8 cellular contexts compared by ENCODE assay signal in the genomic region with DNA sequence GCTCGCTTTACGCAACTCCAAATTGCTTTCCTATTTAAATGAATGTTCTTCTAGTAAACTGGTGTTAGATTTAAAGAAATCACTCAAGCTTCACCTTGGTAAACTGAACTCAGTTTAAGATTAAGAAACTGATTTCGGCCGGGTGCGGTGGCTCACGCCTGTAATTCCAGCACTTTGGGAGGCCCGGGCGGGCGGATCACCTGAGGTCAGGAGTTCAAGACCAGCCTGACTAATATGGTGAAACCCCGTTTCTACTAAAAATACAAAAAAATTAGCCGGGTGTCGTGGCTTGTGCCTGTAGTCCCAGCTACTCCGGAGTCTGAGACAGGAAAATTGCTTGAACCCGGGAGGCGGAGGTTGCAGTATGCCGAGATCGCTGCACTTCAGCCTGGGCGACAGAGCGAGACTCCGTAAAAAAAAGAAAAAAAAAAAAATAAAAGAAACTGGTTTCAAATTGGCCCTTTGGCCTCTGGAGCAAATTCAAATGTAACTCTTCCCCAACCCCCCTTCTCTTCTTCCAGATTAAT. TPM values are rescaled to one million over a fixed set of nuclear protein-coding genes. Genes with fewer than 3 reads are reported as not detected.
DNase-seq lines count a peak whose midpoint lies in the region; ATAC-seq and TF ChIP-seq lines count a peak whose summit lies in the region.

No MANE protein-coding gene starts in this region.

- H3K36me3 Mint-ChIP-seq in IgD-negative memory B cell, result peaks cover 5% of the 10 kb centered on the region
- H3K36me3 Mint-ChIP-seq in naive thymus-derived CD4-positive, alpha-beta T cell, result peaks cover 8 to 40% (median 33%) of the 10 kb centered on the region in 5 donors

- no peak for DNase-seq in AG10803 (ENCODE audit: low read depth)
- no peak for DNase-seq in coronary artery (ENCODE audit: low spot score)
- DNase-seq in naive thymus-derived CD4-positive, alpha-beta T cell, result peak in 1 of 9 donors; percentile 4
- no peak for DNase-seq in NCI-H2196 (lab: John Stamatoyannopoulos, UW; ENCODE audit: unreplicated experiment)

- peaks cover 0 to 12% (median 0%) of the 10 kb centered on the region in 3 experiments for H3K9me3 ChIP-seq in naive thymus-derived CD4-positive, alpha-beta T cell (ENCODE audit: control insufficient read depth in 2 of 3, low read length in 3 of 3)

- H3K4me3 ChIP-seq in AG10803 (ENCODE audit: low read length) (peak overlapping the region; percentile 87), coronary artery (peak overlapping the region; percentile 99)
- no peak overlapping the region for H3K4me3 ChIP-seq in naive thymus-derived CD4-positive, alpha-beta T cell (ENCODE audit: low read length)

- TF ChIP-seq CTCF in AG10803 (conservative IDR thresholded peaks at IDR 0.05; ENCODE audit: low read length) (no peak), coronary artery (IDR thresholded peaks at IDR 0.05) (no peak)

- H3K4me1 Mint-ChIP-seq in IgD-negative memory B cell, result peaks cover 39 to 63% (median 59%) of the 10 kb centered on the region in 3 donors
- H3K4me1 Mint-ChIP-seq in naive thymus-derived CD4-positive, alpha-beta T cell, result peaks cover 28 to 70% (median 57%) of the 10 kb centered on the region in 7 donors

- POLR2A ChIA-PET in naive thymus-derived CD4-positive, alpha-beta T cell (lab: Charles Lee), result interaction anchor here (0.6 to 3.8 kb wide), 6 partner anchors 10 to 957 kb away, joined by 3 to 18 read pairs (median 3); partner anchors contain the start of genes PHC3 and PRKCI

- peak overlapping the region; percentile 82 to 98 (median 93) for H3K4me3 Mint-ChIP-seq in IgD-negative memory B cell
- peak overlapping the region; percentile 80 to 95 (median 90) for H3K4me3 Mint-ChIP-seq in naive thymus-derived CD4-positive, alpha-beta T cell

- H3K27me3 Mint-ChIP-seq in IgD-negative memory B cell, result peaks cover 2% of the 10 kb centered on the region
- peaks cover 0 to 17% (median 0%) of the 10 kb centered on the region in 5 donors for H3K27me3 Mint-ChIP-seq in naive thymus-derived CD4-positive, alpha-beta T cell

- CTCF ChIA-PET in naive thymus-derived CD4-positive, alpha-beta T cell (lab: Charles Lee), result no interaction called here

- H3K9me3 Mint-ChIP-seq in IgD-negative memory B cell, result no peaks in the 10 kb centered on the region
- H3K9me3 Mint-ChIP-seq in naive thymus-derived CD4-positive, alpha-beta T cell, result peaks cover 0 to 35% (median 9%) of the 10 kb centered on the region in 11 donors

- H3K36me3 ChIP-seq in naive thymus-derived CD4-positive, alpha-beta T cell (ENCODE audit: control insufficient read depth in 2 of 3, insufficient read depth in 3 of 3, low read length in 3 of 3), result peaks cover 0 to 14% (median 0%) of the 10 kb centered on the region in 3 experiments

- H3K27ac Mint-ChIP-seq in IgD-negative memory B cell, result peak overlapping the region; percentile 89 to 98 (median 95)
- H3K27ac Mint-ChIP-seq in naive thymus-derived CD4-positive, alpha-beta T cell, result peak overlapping the region in 8 of 9 donors; percentile 91 to 99 (median 95)

- H3K4me1 ChIP-seq in naive thymus-derived CD4-positive, alpha-beta T cell (ENCODE audit: control insufficient read depth in 2 of 2, insufficient read depth in 2 of 2, low read length in 2 of 2), result peaks cover 7 to 13% of the 10 kb centered on the region in 2 donors

- intact Hi-C loops in naive thymus-derived CD4-positive, alpha-beta T cell (cut with micrococcal nuclease), result loop anchor here (5.0 to 10.0 kb wide), 6 partner anchors 47 to 1748 kb away; partner anchors contain the start of genes FNDC3B (in 2 of the 2), GPR160 (in 1 of the 2), LRRC34 (in 1 of the 2) and LRRIQ4 (in 1 of the 2)

- ATAC-seq in naive thymus-derived CD4-positive, alpha-beta T cell, result no peak
- ATAC-seq in GM18498 (IDR thresholded peaks at IDR 0.05; ENCODE audit: unreplicated experiment) (no peak), GM21381 (IDR thresholded peaks at IDR 0.05; ENCODE audit: unreplicated experiment) (no peak), HG02840 (IDR thresholded peaks at IDR 0.05; ENCODE audit: low FRiP score, unreplicated experiment) (no peak)

- H3K27ac ChIP-seq in coronary artery, result peak overlapping the region; percentile 95 to 100
- H3K27ac ChIP-seq in naive thymus-derived CD4-positive, alpha-beta T cell (ENCODE audit: low read depth, low read length), result no peak overlapping the region

- H3K27me3 ChIP-seq in naive thymus-derived CD4-positive, alpha-beta T cell (ENCODE audit: control insufficient read depth in 2 of 2, insufficient read depth in 2 of 2, low read length in 2 of 2), result no peaks in the 10 kb centered on the region

RNA-seq across cellular contexts. Expression of gene SKIL, which starts 1.7 kb away (rescaled TPM):
- polyA plus RNA-seq in IgD-negative memory B cell, result 10.0 TPM
- 10 to 100 TPM; 19.1 to 80.5 (median 40.9) TPM for total RNA-seq in naive thymus-derived CD4-positive, alpha-beta T cell
- polyA plus RNA-seq in naive thymus-derived CD4-positive, alpha-beta T cell, result 1 to 10 TPM; 4.7 to 6.0 TPM

RNA-seq across cellular contexts. Expression of gene CLDN11, which starts 59.4 kb away (rescaled TPM):
- not detected for polyA plus RNA-seq in IgD-negative memory B cell
- not detected for total RNA-seq in naive thymus-derived CD4-positive, alpha-beta T cell
- polyA plus RNA-seq in naive thymus-derived CD4-positive, alpha-beta T cell, result not detected
